In the genomic region with DNA sequence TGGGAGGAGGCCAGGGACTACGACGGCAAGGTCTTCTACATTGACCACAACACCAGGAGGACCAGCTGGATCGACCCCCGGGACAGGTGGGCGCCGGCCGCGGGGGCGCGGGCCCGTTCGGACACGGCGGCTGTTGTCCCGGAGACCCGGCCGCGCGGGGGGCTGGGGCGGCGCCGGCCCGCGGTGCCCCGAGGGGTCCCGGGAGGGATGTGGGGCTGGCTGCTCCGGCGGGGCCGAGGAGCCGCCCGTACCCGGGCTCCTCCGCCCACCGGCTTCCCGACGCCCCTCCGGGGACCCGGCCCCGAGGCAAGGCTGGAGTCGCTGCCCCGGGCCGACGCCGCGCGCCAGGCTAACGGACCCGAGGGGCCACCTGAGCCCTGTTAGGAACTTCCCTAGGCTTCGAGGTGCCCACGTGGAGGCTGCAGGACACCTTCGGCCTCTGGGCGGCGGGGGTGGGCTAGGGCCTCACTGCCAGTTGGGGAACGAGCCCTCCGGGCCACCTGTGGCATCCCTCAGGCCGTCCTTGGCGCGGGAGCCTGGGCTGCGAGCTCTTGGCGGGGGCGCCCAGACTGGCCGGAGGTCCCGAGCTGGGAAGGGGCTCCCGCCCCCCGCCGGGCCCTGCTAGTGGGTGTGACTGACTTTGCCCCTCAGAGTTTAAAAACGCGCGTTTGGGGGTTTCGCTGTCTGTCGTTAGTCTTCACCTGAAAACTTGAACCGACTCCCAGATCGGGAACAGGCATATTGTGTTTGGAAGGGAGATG, we compare ENCODE assay signal across 8 cellular contexts. TPM values are rescaled to one million over a fixed set of nuclear protein-coding genes. Genes with fewer than 3 reads are reported as not detected.
A peak's percentile ranks its signal among the peaks of the same experiment; 100 is the strongest.
DNase-seq lines count a peak whose midpoint lies in the region; ATAC-seq, FAIRE-seq and TF ChIP-seq lines count a peak whose summit lies in the region.

No MANE protein-coding gene starts in this region.

- peak overlapping the region; percentile 53 for H3K9ac ChIP-seq in muscle layer of colon (ENCODE audit: low read length)

- DNase-seq in CD4-positive, alpha-beta T cell, result peak in 7 of 10 experiments; percentile 0 to 35 (median 2)
- DNase-seq in HFF-Myc (ENCODE audit: extremely low read depth, low read depth) (no peak), activated B cell treated with CpG ODN at 0.5 μM for 24 hours (peak; percentile 25), epithelial cell of prostate (ENCODE audit: low read depth, low spot score) (no peak), urothelium cell line (ENCODE audit: low spot score) (peak; percentile 54), MV-4-11 (lab: John Stamatoyannopoulos, UW) (no peak)

- no peaks in the 10 kb centered on the region for H3K9me3 ChIP-seq in CD4-positive, alpha-beta T cell (ENCODE audit: control insufficient read depth, low read length)
- H3K9me3 ChIP-seq in muscle layer of colon (ENCODE audit: low read length), result no peaks in the 10 kb centered on the region

- H3K4me1 ChIP-seq in muscle layer of colon (ENCODE audit: insufficient read depth, low read length), result peaks cover 19% of the 10 kb centered on the region

- ATAC-seq in CD4-positive, alpha-beta T cell (ENCODE audit: poor library complexity), result no peak
- ATAC-seq in activated B cell treated with CpG ODN at 0.5 μM for 24 hours (ENCODE audit: low read depth) (no peak), HG03159 (IDR thresholded peaks at IDR 0.05; ENCODE audit: unreplicated experiment) (no peak)

- POLR2A ChIA-PET in CD4-positive, alpha-beta T cell (lab: Charles Lee), result no interaction called here
- POLR2A ChIA-PET in activated B cell treated with CpG ODN at 0.5 μM for 24 hours (lab: Charles Lee), result no interaction called here

- H3K36me3 Mint-ChIP-seq in CD4-positive, alpha-beta T cell (ENCODE audit: low read depth), result no peaks in the 10 kb centered on the region
- H3K36me3 Mint-ChIP-seq in activated B cell treated with CpG ODN at 0.5 μM for 24 hours (ENCODE audit: low read depth), result no peaks in the 10 kb centered on the region

- CTCF ChIA-PET in CD4-positive, alpha-beta T cell (lab: Charles Lee), result no interaction called here
- CTCF ChIA-PET in activated B cell treated with CpG ODN at 0.5 μM for 24 hours (lab: Charles Lee), result no interaction called here

- H3K27ac ChIP-seq in CD4-positive, alpha-beta T cell (ENCODE audit: low read depth, low read length), result no peak overlapping the region
- peak overlapping the region; percentile 89 for H3K27ac ChIP-seq in epithelial cell of prostate
- peak overlapping the region; percentile 92 for H3K27ac ChIP-seq in muscle layer of colon (ENCODE audit: low read depth, low read length)

- H3K4me3 Mint-ChIP-seq in CD4-positive, alpha-beta T cell, result peak overlapping the region; percentile 87
- H3K4me3 Mint-ChIP-seq in activated B cell treated with CpG ODN at 0.5 μM for 24 hours, result peak overlapping the region; percentile 49

- H3K4me3 ChIP-seq in HFF-Myc (replicated peaks; ENCODE audit: low read depth, low read length) (peak overlapping the region; percentile 85), muscle layer of colon (ENCODE audit: low read depth in 1 of 2, low read length in 2 of 2) (peak overlapping the region; percentile 69 to 92)

- H3K9me3 Mint-ChIP-seq in CD4-positive, alpha-beta T cell, result no peaks in the 10 kb centered on the region
- H3K9me3 Mint-ChIP-seq in activated B cell treated with CpG ODN at 0.5 μM for 24 hours, result no peaks in the 10 kb centered on the region

- peaks cover 31% of the 10 kb centered on the region for H3K4me1 Mint-ChIP-seq in CD4-positive, alpha-beta T cell (ENCODE audit: low read depth)
- peaks cover 7% of the 10 kb centered on the region for H3K4me1 Mint-ChIP-seq in activated B cell treated with CpG ODN at 0.5 μM for 24 hours

- no peak for FAIRE-seq in urothelium cell line (lab: Jason Lieb, UNC)

- TF ChIP-seq CTCF in CD4-positive, alpha-beta T cell (IDR thresholded peaks at IDR 0.05), result no peak
- TF ChIP-seq CTCF in HFF-Myc (IDR thresholded peaks at IDR 0.05; ENCODE audit: low read depth, low read length, missing control alignments) (no peak), activated B cell treated with CpG ODN at 0.5 μM for 24 hours (IDR thresholded peaks at IDR 0.05) (no peak)

- no peaks in the 10 kb centered on the region for H3K36me3 ChIP-seq in muscle layer of colon (ENCODE audit: insufficient read depth, low read length)

- H3K27me3 Mint-ChIP-seq in CD4-positive, alpha-beta T cell, result peaks cover 29% of the 10 kb centered on the region
- peaks cover 38% of the 10 kb centered on the region for H3K27me3 Mint-ChIP-seq in activated B cell treated with CpG ODN at 0.5 μM for 24 hours

- intact Hi-C loops in CD4-positive, alpha-beta T cell (cut with DNase I, micrococcal nuclease), result no loop called here
- intact Hi-C loops in activated B cell treated with CpG ODN at 0.5 μM for 24 hours (cut with micrococcal nuclease), result loop anchor here (2.0 to 10.0 kb wide), 2 partner anchors 181 to 295 kb away; no protein-coding TSS in a partner anchor

- peaks cover 31% of the 10 kb centered on the region for H3K27me3 ChIP-seq in CD4-positive, alpha-beta T cell (ENCODE audit: control insufficient read depth, insufficient read depth, low read length)
- no peaks in the 10 kb centered on the region for H3K27me3 ChIP-seq in muscle layer of colon (ENCODE audit: control insufficient read depth in 1 of 2, insufficient read depth in 2 of 2, low read length in 2 of 2)

- H3K27ac Mint-ChIP-seq in CD4-positive, alpha-beta T cell, result no peak overlapping the region
- H3K27ac Mint-ChIP-seq in activated B cell treated with CpG ODN at 0.5 μM for 24 hours, result no peak overlapping the region

RNA-seq across cellular contexts. Expression of a gene that starts 0.7 kb away (rescaled TPM):
- total RNA-seq in CD4-positive, alpha-beta T cell, result 1 to 10 TPM; 4.1 to 4.9 TPM
- 0.47 and 0.76 TPM in 2 replicates for total RNA-seq in activated B cell treated with CpG ODN at 0.5 μM for 24 hours

Comparison
In these comparisons a context has a peak if more than half of its experiments do, and no peak if none do; other contexts are left out.
1. DNase-seq: peak in CD4-positive, alpha-beta T cell (7 of 10), activated B cell treated with CpG ODN at 0.5 μM for 24 hours (single experiment) and urothelium cell line (single experiment); none in HFF-Myc (single experiment), epithelial cell of prostate (single experiment) and MV-4-11 (single experiment).